Comparison of ENCODE assay signal across 1 cellular context in genomic region chr1:58573705-58574591, GRCh38.
TF ChIP-seq lines count a peak whose summit lies in the region.

No MANE protein-coding gene starts in this region.

TF ChIP-seq in GM12878, 131 proteins besides CTCF, POLR2A, EP300 and RAD21 (continued from another document and continues in another):
- TF ChIP-seq PBX3 (IDR thresholded peaks at IDR 0.05; ENCODE audit: insufficient replicate concordance, low read depth, low read length) (peak; percentile 60), SUZ12 (IDR thresholded peaks at IDR 0.05; ENCODE audit: unreplicated experiment) (no peak), ZBTB11 (CRISPR knock-in tag; IDR thresholded peaks at IDR 0.05) (no peak), SRF (IDR thresholded peaks at IDR 0.05; ENCODE audit: low read depth in 2 of 2, low read length in 2 of 2) (peak in 1 of 2 experiments; percentile 82; a peak in 1 of 4 replicates), JUND (IDR thresholded peaks at IDR 0.05; ENCODE audit: low read depth, low read length) (peak; percentile 95), RFX5 (IDR thresholded peaks at IDR 0.05; ENCODE audit: low read depth, low read length) (no peak), SMAD1 (IDR thresholded peaks at IDR 0.05; ENCODE audit: low read depth, partially characterized antibody) (peak; percentile 63), ZNF207 (IDR thresholded peaks at IDR 0.05; ENCODE audit: borderline replicate concordance) (no peak), SREBF2 (IDR thresholded peaks at IDR 0.05; ENCODE audit: low read length) (no peak), SIN3A (IDR thresholded peaks at IDR 0.05; ENCODE audit: low read depth, low read length) (no peak), TBL1XR1 (IDR thresholded peaks at IDR 0.05; ENCODE audit: low read depth, low read length) (peak; percentile 98), NR2C2 (IDR thresholded peaks at IDR 0.05; ENCODE audit: borderline replicate concordance, control insufficient read depth, insufficient read length, low read depth) (no peak), RB1 (IDR thresholded peaks at IDR 0.05; ENCODE audit: borderline replicate concordance) (no peak), ZNF217 (IDR thresholded peaks at IDR 0.05) (peak; percentile 91), SPI1 (IDR thresholded peaks at IDR 0.05; ENCODE audit: borderline replicate concordance, insufficient read depth, low read depth, low read length) (peak; percentile 55; the same call in 1 of the 2 replicates), GATAD2B (conservative IDR thresholded peaks at IDR 0.05; ENCODE audit: low read depth) (peak; percentile 65), POLR2AphosphoS2 (IDR thresholded peaks at IDR 0.05; ENCODE audit: low read depth, low read length) (no peak), NRF1 (conservative IDR thresholded peaks at IDR 0.05; ENCODE audit: low read depth, low read length) (no peak), ZBTB33 (IDR thresholded peaks at IDR 0.05) (no peak), CBX5 (IDR thresholded peaks at IDR 0.05; ENCODE audit: low read depth) (peak; percentile 85; the same call in 1 of the 2 replicates), TARDBP (IDR thresholded peaks at IDR 0.05; ENCODE audit: borderline replicate concordance) (no peak), MYB (IDR thresholded peaks at IDR 0.05; ENCODE audit: borderline replicate concordance, low read depth, low read length) (no peak), ESRRA (IDR thresholded peaks at IDR 0.05; ENCODE audit: low read length) (peak; percentile 88; the same call in 1 of the 2 replicates), ZNF622 (IDR thresholded peaks at IDR 0.05) (no peak), NR2C1 (IDR thresholded peaks at IDR 0.05) (peak; percentile 73), RUNX3 (IDR thresholded peaks at IDR 0.05; ENCODE audit: low read length) (peak; percentile 93), MAX (IDR thresholded peaks at IDR 0.05; ENCODE audit: low read depth, low read length) (no peak), CUX1 (IDR thresholded peaks at IDR 0.05; ENCODE audit: insufficient replicate concordance, low read depth, low read length) (no peak), IRF4 (IDR thresholded peaks at IDR 0.05; ENCODE audit: low read depth, low read length) (peak; percentile 99), NFIC (IDR thresholded peaks at IDR 0.05; ENCODE audit: low read depth, low read length) (peak; percentile 93), E2F4 (IDR thresholded peaks at IDR 0.05; ENCODE audit: low read depth, low read length) (no peak), ZBTB4 (CRISPR knock-in tag; IDR thresholded peaks at IDR 0.05) (no peak), SIX5 (IDR thresholded peaks at IDR 0.05; ENCODE audit: low read depth, low read length, severe bottlenecking) (no peak), RCOR1 (conservative IDR thresholded peaks at IDR 0.05; ENCODE audit: low read depth, low read length) (peak; percentile 93; the same call in 1 of the 2 replicates), ZNF384 (IDR thresholded peaks at IDR 0.05; ENCODE audit: borderline replicate concordance, low read depth, low read length) (no peak), BHLHE40 (IDR thresholded peaks at IDR 0.05; ENCODE audit: borderline replicate concordance in 1 of 2, low read depth in 2 of 2, low read length in 1 of 2) (peak; percentile 88 to 91), BMI1 (IDR thresholded peaks at IDR 0.05; ENCODE audit: borderline replicate concordance) (peak; percentile 84), ATF2 (IDR thresholded peaks at IDR 0.05; ENCODE audit: low read length) (peak; percentile 97), ATF3 (IDR thresholded peaks at IDR 0.05; ENCODE audit: borderline replicate concordance, extremely low read depth, low read depth, low read length) (no peak), TCF12 (IDR thresholded peaks at IDR 0.05; ENCODE audit: low read depth, low read length) (peak; percentile 93), ASH2L (IDR thresholded peaks at IDR 0.05; ENCODE audit: borderline replicate concordance, low read depth) (no peak)
